Comparison of ENCODE assay signal across 19 cellular contexts in the genomic region with DNA sequence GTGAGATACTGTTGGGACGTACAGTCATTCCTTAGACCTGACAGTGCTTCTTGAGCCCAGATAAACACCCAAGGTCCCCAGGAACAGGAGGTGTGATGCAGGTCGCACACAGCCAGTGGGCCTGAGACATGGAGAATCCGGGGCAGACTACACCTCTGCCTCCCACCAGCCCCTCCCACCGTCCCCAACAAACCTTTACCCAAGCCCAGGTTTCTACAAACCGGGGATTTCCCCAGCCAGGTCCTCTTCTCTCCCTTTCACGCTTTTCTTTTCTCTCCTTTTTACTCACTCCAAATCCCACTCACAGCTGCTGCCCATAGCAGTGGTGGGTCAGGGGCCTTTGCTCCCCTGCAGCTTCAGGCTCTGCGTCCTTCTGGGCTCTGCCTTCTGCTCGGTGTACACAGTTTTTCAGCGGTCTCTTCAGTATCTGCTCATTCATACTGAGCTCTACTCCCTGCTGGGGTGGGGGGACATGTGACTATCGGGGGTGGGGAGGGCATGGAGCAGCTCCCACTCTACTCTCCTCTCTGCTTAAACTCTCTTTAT. TPM values are rescaled to one million over a fixed set of nuclear protein-coding genes. Genes with fewer than 3 reads are reported as not detected.
DNase-seq lines count a peak whose midpoint lies in the region; ATAC-seq and TF ChIP-seq lines count a peak whose summit lies in the region.
"Had no signal": no experiment of that assay in that cellular context is flagged by ENCODE, and none has a peak within 500 bp of the region (broad histone marks: within the 10 kb centered on the region; RNA-seq: fewer than 3 reads in every experiment).

No MANE protein-coding gene starts in this region.

- no peaks in the 10 kb centered on the region for H3K36me3 Mint-ChIP-seq in activated CD4-positive, alpha-beta T cell treated with anti-CD3 and anti-CD28 coated beads, Interleukin-2, amount 10 ng/mL, durations not matched to agents 24 days and 14 days (ENCODE audit: low read depth)
- H3K36me3 Mint-ChIP-seq in activated CD4-positive, alpha-beta T cell treated with anti-CD3 and anti-CD28 coated beads, Interleukin-2, amount 10 ng/mL, durations not matched to agents 7 days and 5 days (ENCODE audit: low read depth), result peaks cover 3% of the 10 kb centered on the region
- H3K36me3 Mint-ChIP-seq in activated T-helper 17 cell treated with anti-CD3 and anti-CD28 coated beads, Interleukin-2, amount 50 U/mL, for 72 hours (ENCODE audit: low read depth), result no peaks in the 10 kb centered on the region

- peak; percentile 12 for ATAC-seq in activated T-helper 17 cell treated with anti-CD3 and anti-CD28 coated beads, Interleukin-2, amount 50 U/mL, for 72 hours (replicated peaks)
- ATAC-seq in left lobe of liver, result no peak
- no peak for ATAC-seq in HG03159 (IDR thresholded peaks at IDR 0.05; ENCODE audit: unreplicated experiment)
- ATAC-seq in GM18505 (IDR thresholded peaks at IDR 0.05; ENCODE audit: unreplicated experiment), result no peak
- ATAC-seq in HG03432 (IDR thresholded peaks at IDR 0.05; ENCODE audit: unreplicated experiment), result no peak
- ATAC-seq: Panc1 had no signal

- intact Hi-C loops in activated CD4-positive, alpha-beta T cell treated with anti-CD3 and anti-CD28 coated beads, Interleukin-2, amount 10 ng/mL, durations not matched to agents 24 days and 14 days (cut with micrococcal nuclease), result no loop called here

- POLR2A ChIA-PET in activated CD4-positive, alpha-beta T cell treated with anti-CD3 and anti-CD28 coated beads, Interleukin-2, amount 10 ng/mL, durations not matched to agents 7 days and 5 days (lab: Charles Lee), result no interaction called here

- no peak for TF ChIP-seq POLR2A in GM18505 (IDR thresholded peaks at IDR 0.05; ENCODE audit: borderline replicate concordance, extremely low read depth, insufficient read depth, insufficient read length)

- peaks cover 25% of the 10 kb centered on the region for H3K4me1 Mint-ChIP-seq in activated CD4-positive, alpha-beta T cell treated with anti-CD3 and anti-CD28 coated beads, Interleukin-2, amount 10 ng/mL, durations not matched to agents 24 days and 14 days
- H3K4me1 Mint-ChIP-seq in activated CD4-positive, alpha-beta T cell treated with anti-CD3 and anti-CD28 coated beads, Interleukin-2, amount 10 ng/mL, durations not matched to agents 7 days and 5 days, result peaks cover 12% of the 10 kb centered on the region
- H3K4me1 Mint-ChIP-seq in activated T-helper 17 cell treated with anti-CD3 and anti-CD28 coated beads, Interleukin-2, amount 50 U/mL, for 72 hours, result peaks cover 5% of the 10 kb centered on the region

- DNase-seq in activated CD4-positive, alpha-beta T cell treated with anti-CD3 and anti-CD28 coated beads, Interleukin-2, amount 10 ng/mL, durations not matched to agents 24 days and 14 days, result peak; percentile 43
- DNase-seq in activated CD4-positive, alpha-beta T cell treated with anti-CD3 and anti-CD28 coated beads, Interleukin-2, amount 10 ng/mL, durations not matched to agents 7 days and 5 days, result no peak
- DNase-seq in left lobe of liver (ENCODE audit: low spot score) (peak; percentile 24), MV-4-11 (lab: John Stamatoyannopoulos, UW) (no peak)
- DNase-seq: AML-193, DMS 273 treated with DMSO at 0.1 percent for 48 hours, DND-41, KG1, NCI-H1417, NCI-H1930, NCI-H2171, NCI-H526, SJCRH30 had no signal

- no peak overlapping the region for H3K27ac Mint-ChIP-seq in activated CD4-positive, alpha-beta T cell treated with anti-CD3 and anti-CD28 coated beads, Interleukin-2, amount 10 ng/mL, durations not matched to agents 24 days and 14 days
- H3K27ac Mint-ChIP-seq in activated CD4-positive, alpha-beta T cell treated with anti-CD3 and anti-CD28 coated beads, Interleukin-2, amount 10 ng/mL, durations not matched to agents 7 days and 5 days, result no peak overlapping the region
- no peak overlapping the region for H3K27ac Mint-ChIP-seq in activated T-helper 17 cell treated with anti-CD3 and anti-CD28 coated beads, Interleukin-2, amount 50 U/mL, for 72 hours
- H3K27ac Mint-ChIP-seq: T-helper 1 cell treated with Interleukin-12 subunit alpha and Interleukin-12 subunit beta and Interleukin-4 antibody, amounts not matched to agents 30 μg/mL and 1 μg/mL, for 36 hours had no signal

- no peak overlapping the region for H3K4me3 Mint-ChIP-seq in activated CD4-positive, alpha-beta T cell treated with anti-CD3 and anti-CD28 coated beads, Interleukin-2, amount 10 ng/mL, durations not matched to agents 24 days and 14 days
- no peak overlapping the region for H3K4me3 Mint-ChIP-seq in activated CD4-positive, alpha-beta T cell treated with anti-CD3 and anti-CD28 coated beads, Interleukin-2, amount 10 ng/mL, durations not matched to agents 7 days and 5 days
- no peak overlapping the region for H3K4me3 Mint-ChIP-seq in activated T-helper 17 cell treated with anti-CD3 and anti-CD28 coated beads, Interleukin-2, amount 50 U/mL, for 72 hours
- H3K4me3 Mint-ChIP-seq: T-helper 1 cell treated with Interleukin-12 subunit alpha and Interleukin-12 subunit beta and Interleukin-4 antibody, amounts not matched to agents 30 μg/mL and 1 μg/mL, for 36 hours had no signal

- CTCF ChIA-PET in activated CD4-positive, alpha-beta T cell treated with anti-CD3 and anti-CD28 coated beads, Interleukin-2, amount 10 ng/mL, durations not matched to agents 7 days and 5 days (lab: Charles Lee), result no interaction called here

- H3K9me3 Mint-ChIP-seq in activated CD4-positive, alpha-beta T cell treated with anti-CD3 and anti-CD28 coated beads, Interleukin-2, amount 10 ng/mL, durations not matched to agents 24 days and 14 days, result no peaks in the 10 kb centered on the region
- H3K9me3 Mint-ChIP-seq in activated CD4-positive, alpha-beta T cell treated with anti-CD3 and anti-CD28 coated beads, Interleukin-2, amount 10 ng/mL, durations not matched to agents 7 days and 5 days, result no peaks in the 10 kb centered on the region
- no peaks in the 10 kb centered on the region for H3K9me3 Mint-ChIP-seq in activated T-helper 17 cell treated with anti-CD3 and anti-CD28 coated beads, Interleukin-2, amount 50 U/mL, for 72 hours
- H3K9me3 Mint-ChIP-seq: T-helper 1 cell treated with Interleukin-12 subunit alpha and Interleukin-12 subunit beta and Interleukin-4 antibody, amounts not matched to agents 30 μg/mL and 1 μg/mL, for 36 hours had no signal

- H3K27me3 Mint-ChIP-seq in activated CD4-positive, alpha-beta T cell treated with anti-CD3 and anti-CD28 coated beads, Interleukin-2, amount 10 ng/mL, durations not matched to agents 24 days and 14 days, result peaks cover 52% of the 10 kb centered on the region
- H3K27me3 Mint-ChIP-seq in activated CD4-positive, alpha-beta T cell treated with anti-CD3 and anti-CD28 coated beads, Interleukin-2, amount 10 ng/mL, durations not matched to agents 7 days and 5 days, result peaks cover 60% of the 10 kb centered on the region
- peaks cover 53% of the 10 kb centered on the region for H3K27me3 Mint-ChIP-seq in activated T-helper 17 cell treated with anti-CD3 and anti-CD28 coated beads, Interleukin-2, amount 50 U/mL, for 72 hours

RNA-seq across cellular contexts. Expression of a gene that starts 4.8 kb away (rescaled TPM):
- 4.7 and 5.4 TPM in 2 replicates for total RNA-seq in activated CD4-positive, alpha-beta T cell treated with anti-CD3 and anti-CD28 coated beads, Interleukin-2, amount 10 ng/mL, durations not matched to agents 24 days and 14 days
- total RNA-seq in activated CD4-positive, alpha-beta T cell treated with anti-CD3 and anti-CD28 coated beads, Interleukin-2, amount 10 ng/mL, durations not matched to agents 7 days and 5 days, result under 1 TPM; 0.46 to 0.74 TPM
- total RNA-seq in activated T-helper 17 cell treated with anti-CD3 and anti-CD28 coated beads, Interleukin-2, amount 50 U/mL, for 72 hours, result 1 to 10 TPM in 1 of 2 donors, under 1 TPM in 1; 0.56 to 1.3 TPM
- 180 TPM for total RNA-seq in left lobe of liver

Comparison
In these comparisons a context has a peak if more than half of its experiments do, and no peak if none do; other contexts are left out.
1. DNase-seq: peak in activated CD4-positive, alpha-beta T cell treated with anti-CD3 and anti-CD28 coated beads, Interleukin-2, amount 10 ng/mL, durations not matched to agents 24 days and 14 days (single experiment) and left lobe of liver (single experiment); none in activated CD4-positive, alpha-beta T cell treated with anti-CD3 and anti-CD28 coated beads, Interleukin-2, amount 10 ng/mL, durations not matched to agents 7 days and 5 days (single experiment) and MV-4-11 (single experiment).
2. RNA of a gene that starts 4.8 kb away (total RNA-seq): 180 TPM in left lobe of liver (single experiment); 4.7 to 5.4 TPM in activated CD4-positive, alpha-beta T cell treated with anti-CD3 and anti-CD28 coated beads, Interleukin-2, amount 10 ng/mL, durations not matched to agents 24 days and 14 days, 0.56 to 1.3 TPM in activated T-helper 17 cell treated with anti-CD3 and anti-CD28 coated beads, Interleukin-2, amount 50 U/mL, for 72 hours and 0.46 to 0.74 TPM in activated CD4-positive, alpha-beta T cell treated with anti-CD3 and anti-CD28 coated beads, Interleukin-2, amount 10 ng/mL, durations not matched to agents 7 days and 5 days; every median in the first group is over 10 times any median in the second.